Comparison of ENCODE assay signal across 1 cellular context in the genomic region with DNA sequence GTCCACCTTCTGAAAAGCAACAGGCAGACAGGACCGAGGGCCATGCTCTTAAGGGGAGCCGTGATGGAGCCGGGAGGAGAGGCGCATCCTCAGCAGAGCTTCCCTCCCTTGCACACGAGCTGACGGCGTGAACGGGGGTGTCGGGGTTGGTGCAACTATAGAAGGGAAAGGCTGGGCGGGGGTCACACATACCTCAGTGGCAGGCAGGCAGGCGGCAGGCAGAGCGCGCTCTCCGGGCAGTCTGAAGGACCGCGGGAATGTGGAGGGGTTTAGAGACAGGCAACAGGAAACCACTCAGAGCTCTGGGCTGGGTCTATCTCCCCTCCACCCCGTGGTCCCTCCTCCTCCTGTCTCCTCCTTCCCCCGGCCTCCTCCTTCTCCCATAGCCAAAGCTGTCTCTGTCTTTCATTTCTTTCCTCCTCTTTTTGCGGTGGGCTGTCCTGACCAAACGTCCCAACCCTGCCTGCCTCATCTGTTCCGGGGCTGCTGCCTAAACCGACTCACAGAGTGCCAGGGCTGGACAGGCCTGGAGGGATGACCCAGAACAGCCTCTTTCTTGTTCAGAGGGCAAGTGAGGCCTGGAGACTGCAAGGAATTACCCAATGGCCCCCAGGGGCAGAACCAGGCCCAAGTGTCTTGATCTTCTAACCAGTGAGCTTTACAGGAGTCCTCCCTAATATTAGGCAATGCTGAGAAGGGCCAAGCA.
TF ChIP-seq lines count a peak whose summit lies in the region.

A gene with protein sequence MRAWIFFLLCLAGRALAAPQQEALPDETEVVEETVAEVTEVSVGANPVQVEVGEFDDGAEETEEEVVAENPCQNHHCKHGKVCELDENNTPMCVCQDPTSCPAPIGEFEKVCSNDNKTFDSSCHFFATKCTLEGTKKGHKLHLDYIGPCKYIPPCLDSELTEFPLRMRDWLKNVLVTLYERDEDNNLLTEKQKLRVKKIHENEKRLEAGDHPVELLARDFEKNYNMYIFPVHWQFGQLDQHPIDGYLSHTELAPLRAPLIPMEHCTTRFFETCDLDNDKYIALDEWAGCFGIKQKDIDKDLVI (minus strand): TSS at position 243 of the 706 bp plus-strand sequence. CDS start 10,727 bp downstream, outside the sequence.

TF ChIP-seq in GM12878, 131 proteins besides CTCF, POLR2A, EP300 and RAD21 (continued from another document):
- TF ChIP-seq, protein P1, sequence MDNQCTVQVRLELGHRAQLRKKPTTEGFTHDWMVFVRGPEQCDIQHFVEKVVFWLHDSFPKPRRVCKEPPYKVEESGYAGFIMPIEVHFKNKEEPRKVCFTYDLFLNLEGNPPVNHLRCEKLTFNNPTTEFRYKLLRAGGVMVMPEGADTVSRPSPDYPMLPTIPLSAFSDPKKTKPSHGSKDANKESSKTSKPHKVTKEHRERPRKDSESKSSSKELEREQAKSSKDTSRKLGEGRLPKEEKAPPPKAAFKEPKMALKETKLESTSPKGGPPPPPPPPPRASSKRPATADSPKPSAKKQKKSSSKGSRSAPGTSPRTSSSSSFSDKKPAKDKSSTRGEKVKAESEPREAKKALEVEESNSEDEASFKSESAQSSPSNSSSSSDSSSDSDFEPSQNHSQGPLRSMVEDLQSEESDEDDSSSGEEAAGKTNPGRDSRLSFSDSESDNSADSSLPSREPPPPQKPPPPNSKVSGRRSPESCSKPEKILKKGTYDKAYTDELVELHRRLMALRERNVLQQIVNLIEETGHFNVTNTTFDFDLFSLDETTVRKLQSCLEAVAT (IDR thresholded peaks at IDR 0.05): no peak
- no peak for TF ChIP-seq NR2F1 (conservative IDR thresholded peaks at IDR 0.05)
- TF ChIP-seq POLR2AphosphoS5 (IDR thresholded peaks at IDR 0.05; ENCODE audit: low read length): peak; percentile 55; the same call in 1 of the 2 replicates
- no peak for TF ChIP-seq CHD4 (IDR thresholded peaks at IDR 0.05)
- no peak for TF ChIP-seq ZZZ3 (IDR thresholded peaks at IDR 0.05; ENCODE audit: control insufficient read depth, insufficient read length, low read depth)
TF ChIP-seq in GM12878: peak in this region for 1.
